Comparison of ENCODE assay signal across 1 cellular context in the genomic region with DNA sequence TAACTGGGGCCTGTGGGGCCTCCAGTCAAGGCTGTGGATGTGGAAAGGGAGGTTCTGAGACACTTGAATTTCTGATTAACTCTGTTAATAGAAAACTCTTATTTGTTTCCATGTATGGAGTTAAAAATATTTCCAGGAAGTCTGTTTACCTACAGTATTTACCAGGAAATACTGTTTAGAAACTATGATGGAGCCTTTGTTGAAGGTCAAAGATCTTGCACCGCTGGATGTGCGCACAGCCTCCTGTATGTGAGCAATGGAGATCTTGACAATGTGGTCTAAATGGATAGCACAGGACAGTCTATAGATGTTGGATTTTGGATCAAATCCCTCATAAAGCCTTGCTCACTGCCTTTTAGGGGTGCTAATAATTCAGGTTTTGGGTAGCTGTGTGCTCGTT.
TF ChIP-seq lines count a peak whose summit lies in the region.

No MANE protein-coding gene starts in this region.

TF ChIP-seq in HepG2, 621 proteins besides CTCF, POLR2A, EP300 and RAD21 (continued from another document and continues in another):
- TF ChIP-seq, protein P1, sequence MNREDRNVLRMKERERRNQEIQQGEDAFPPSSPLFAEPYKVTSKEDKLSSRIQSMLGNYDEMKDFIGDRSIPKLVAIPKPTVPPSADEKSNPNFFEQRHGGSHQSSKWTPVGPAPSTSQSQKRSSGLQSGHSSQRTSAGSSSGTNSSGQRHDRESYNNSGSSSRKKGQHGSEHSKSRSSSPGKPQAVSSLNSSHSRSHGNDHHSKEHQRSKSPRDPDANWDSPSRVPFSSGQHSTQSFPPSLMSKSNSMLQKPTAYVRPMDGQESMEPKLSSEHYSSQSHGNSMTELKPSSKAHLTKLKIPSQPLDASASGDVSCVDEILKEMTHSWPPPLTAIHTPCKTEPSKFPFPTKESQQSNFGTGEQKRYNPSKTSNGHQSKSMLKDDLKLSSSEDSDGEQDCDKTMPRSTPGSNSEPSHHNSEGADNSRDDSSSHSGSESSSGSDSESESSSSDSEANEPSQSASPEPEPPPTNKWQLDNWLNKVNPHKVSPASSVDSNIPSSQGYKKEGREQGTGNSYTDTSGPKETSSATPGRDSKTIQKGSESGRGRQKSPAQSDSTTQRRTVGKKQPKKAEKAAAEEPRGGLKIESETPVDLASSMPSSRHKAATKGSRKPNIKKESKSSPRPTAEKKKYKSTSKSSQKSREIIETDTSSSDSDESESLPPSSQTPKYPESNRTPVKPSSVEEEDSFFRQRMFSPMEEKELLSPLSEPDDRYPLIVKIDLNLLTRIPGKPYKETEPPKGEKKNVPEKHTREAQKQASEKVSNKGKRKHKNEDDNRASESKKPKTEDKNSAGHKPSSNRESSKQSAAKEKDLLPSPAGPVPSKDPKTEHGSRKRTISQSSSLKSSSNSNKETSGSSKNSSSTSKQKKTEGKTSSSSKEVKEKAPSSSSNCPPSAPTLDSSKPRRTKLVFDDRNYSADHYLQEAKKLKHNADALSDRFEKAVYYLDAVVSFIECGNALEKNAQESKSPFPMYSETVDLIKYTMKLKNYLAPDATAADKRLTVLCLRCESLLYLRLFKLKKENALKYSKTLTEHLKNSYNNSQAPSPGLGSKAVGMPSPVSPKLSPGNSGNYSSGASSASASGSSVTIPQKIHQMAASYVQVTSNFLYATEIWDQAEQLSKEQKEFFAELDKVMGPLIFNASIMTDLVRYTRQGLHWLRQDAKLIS (CRISPR knock-in tag; IDR thresholded peaks at IDR 0.05), result no peak
- TF ChIP-seq ZNF713 (CRISPR knock-in tag; IDR thresholded peaks at IDR 0.05) (no peak), FOSL1 (CRISPR knock-in tag; IDR thresholded peaks at IDR 0.05; ENCODE audit: borderline replicate concordance) (no peak), MIER2 (CRISPR knock-in tag; IDR thresholded peaks at IDR 0.05) (no peak), ZNF160 (CRISPR knock-in tag; IDR thresholded peaks at IDR 0.05) (no peak), SPEN (CRISPR knock-in tag; IDR thresholded peaks at IDR 0.05; ENCODE audit: low read depth) (no peak), RNF2 (conservative IDR thresholded peaks at IDR 0.05; ENCODE audit: low read depth) (no peak), ZC3H4 (CRISPR knock-in tag; IDR thresholded peaks at IDR 0.05; ENCODE audit: borderline replicate concordance) (no peak), ELF3 (CRISPR knock-in tag; IDR thresholded peaks at IDR 0.05) (peak; percentile 44), AGO1 (IDR thresholded peaks at IDR 0.05; ENCODE audit: low read depth, low read length, poor library complexity, severe bottlenecking) (no peak), ZMYM3 (CRISPR knock-in tag; IDR thresholded peaks at IDR 0.05) (no peak), ZNF451 (CRISPR knock-in tag; IDR thresholded peaks at IDR 0.05) (no peak), ZZZ3 (CRISPR knock-in tag; IDR thresholded peaks at IDR 0.05; ENCODE audit: borderline replicate concordance) (no peak), KDM3A (CRISPR knock-in tag; IDR thresholded peaks at IDR 0.05; ENCODE audit: low read depth) (no peak), REPIN1 (CRISPR knock-in tag; IDR thresholded peaks at IDR 0.05; ENCODE audit: borderline replicate concordance, low read depth) (no peak), ZFP41 (CRISPR knock-in tag; IDR thresholded peaks at IDR 0.05; ENCODE audit: borderline replicate concordance) (no peak), NR1H2 (CRISPR knock-in tag; IDR thresholded peaks at IDR 0.05; ENCODE audit: borderline replicate concordance, low read depth) (no peak), FOXP1 (IDR thresholded peaks at IDR 0.05) (no peak), FOXP1 (CRISPR knock-in tag; IDR thresholded peaks at IDR 0.05) (peak; percentile 65; the same call in 1 of the 2 replicates), ZNF44 (CRISPR knock-in tag; IDR thresholded peaks at IDR 0.05) (no peak), ZNF253 (CRISPR knock-in tag; IDR thresholded peaks at IDR 0.05; ENCODE audit: borderline replicate concordance) (no peak), FOXA1 (IDR thresholded peaks at IDR 0.05) (no peak), FOXA1 (CRISPR knock-in tag; IDR thresholded peaks at IDR 0.05) (no peak), SOX13 (IDR thresholded peaks at IDR 0.05) (no peak), SOX13 (CRISPR knock-in tag; conservative IDR thresholded peaks at IDR 0.05 in 1 of 2, IDR thresholded peaks at IDR 0.05 in 1 of 2) (peak in 1 of 2 experiments; percentile 31; a peak in 1 of 4 replicates), ZNF143 (CRISPR knock-in tag; IDR thresholded peaks at IDR 0.05) (no peak), PRPF4 (IDR thresholded peaks at IDR 0.05; ENCODE audit: low read depth, low read length, poor library complexity, severe bottlenecking) (no peak), TCF12 (IDR thresholded peaks at IDR 0.05) (no peak), TCF12 (CRISPR knock-in tag; IDR thresholded peaks at IDR 0.05) (no peak), IKZF4 (CRISPR knock-in tag; IDR thresholded peaks at IDR 0.05; ENCODE audit: borderline replicate concordance, low read depth, not compliant biosample characterization) (no peak)
- TF ChIP-seq, protein P2, sequence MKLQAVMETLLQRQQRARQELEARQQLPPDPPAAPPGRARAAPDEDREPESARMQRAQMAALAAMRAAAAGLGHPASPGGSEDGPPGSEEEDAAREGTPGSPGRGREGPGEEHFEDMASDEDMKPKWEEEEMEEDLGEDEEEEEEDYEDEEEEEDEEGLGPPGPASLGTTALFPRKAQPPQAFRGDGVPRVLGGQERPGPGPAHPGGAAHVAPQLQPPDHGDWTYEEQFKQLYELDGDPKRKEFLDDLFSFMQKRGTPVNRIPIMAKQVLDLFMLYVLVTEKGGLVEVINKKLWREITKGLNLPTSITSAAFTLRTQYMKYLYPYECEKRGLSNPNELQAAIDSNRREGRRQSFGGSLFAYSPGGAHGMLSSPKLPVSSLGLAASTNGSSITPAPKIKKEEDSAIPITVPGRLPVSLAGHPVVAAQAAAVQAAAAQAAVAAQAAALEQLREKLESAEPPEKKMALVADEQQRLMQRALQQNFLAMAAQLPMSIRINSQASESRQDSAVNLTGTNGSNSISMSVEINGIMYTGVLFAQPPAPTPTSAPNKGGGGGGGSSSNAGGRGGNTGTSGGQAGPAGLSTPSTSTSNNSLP (IDR thresholded peaks at IDR 0.05; ENCODE audit: low read depth, low read length), result 0 out of 2 replicates have a peak, but pooled peaks have one; percentile 18
- TF ChIP-seq, protein P3, sequence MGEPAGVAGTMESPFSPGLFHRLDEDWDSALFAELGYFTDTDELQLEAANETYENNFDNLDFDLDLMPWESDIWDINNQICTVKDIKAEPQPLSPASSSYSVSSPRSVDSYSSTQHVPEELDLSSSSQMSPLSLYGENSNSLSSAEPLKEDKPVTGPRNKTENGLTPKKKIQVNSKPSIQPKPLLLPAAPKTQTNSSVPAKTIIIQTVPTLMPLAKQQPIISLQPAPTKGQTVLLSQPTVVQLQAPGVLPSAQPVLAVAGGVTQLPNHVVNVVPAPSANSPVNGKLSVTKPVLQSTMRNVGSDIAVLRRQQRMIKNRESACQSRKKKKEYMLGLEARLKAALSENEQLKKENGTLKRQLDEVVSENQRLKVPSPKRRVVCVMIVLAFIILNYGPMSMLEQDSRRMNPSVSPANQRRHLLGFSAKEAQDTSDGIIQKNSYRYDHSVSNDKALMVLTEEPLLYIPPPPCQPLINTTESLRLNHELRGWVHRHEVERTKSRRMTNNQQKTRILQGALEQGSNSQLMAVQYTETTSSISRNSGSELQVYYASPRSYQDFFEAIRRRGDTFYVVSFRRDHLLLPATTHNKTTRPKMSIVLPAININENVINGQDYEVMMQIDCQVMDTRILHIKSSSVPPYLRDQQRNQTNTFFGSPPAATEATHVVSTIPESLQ (CRISPR knock-in tag; conservative IDR thresholded peaks at IDR 0.05), result no peak
- TF ChIP-seq, protein P4, sequence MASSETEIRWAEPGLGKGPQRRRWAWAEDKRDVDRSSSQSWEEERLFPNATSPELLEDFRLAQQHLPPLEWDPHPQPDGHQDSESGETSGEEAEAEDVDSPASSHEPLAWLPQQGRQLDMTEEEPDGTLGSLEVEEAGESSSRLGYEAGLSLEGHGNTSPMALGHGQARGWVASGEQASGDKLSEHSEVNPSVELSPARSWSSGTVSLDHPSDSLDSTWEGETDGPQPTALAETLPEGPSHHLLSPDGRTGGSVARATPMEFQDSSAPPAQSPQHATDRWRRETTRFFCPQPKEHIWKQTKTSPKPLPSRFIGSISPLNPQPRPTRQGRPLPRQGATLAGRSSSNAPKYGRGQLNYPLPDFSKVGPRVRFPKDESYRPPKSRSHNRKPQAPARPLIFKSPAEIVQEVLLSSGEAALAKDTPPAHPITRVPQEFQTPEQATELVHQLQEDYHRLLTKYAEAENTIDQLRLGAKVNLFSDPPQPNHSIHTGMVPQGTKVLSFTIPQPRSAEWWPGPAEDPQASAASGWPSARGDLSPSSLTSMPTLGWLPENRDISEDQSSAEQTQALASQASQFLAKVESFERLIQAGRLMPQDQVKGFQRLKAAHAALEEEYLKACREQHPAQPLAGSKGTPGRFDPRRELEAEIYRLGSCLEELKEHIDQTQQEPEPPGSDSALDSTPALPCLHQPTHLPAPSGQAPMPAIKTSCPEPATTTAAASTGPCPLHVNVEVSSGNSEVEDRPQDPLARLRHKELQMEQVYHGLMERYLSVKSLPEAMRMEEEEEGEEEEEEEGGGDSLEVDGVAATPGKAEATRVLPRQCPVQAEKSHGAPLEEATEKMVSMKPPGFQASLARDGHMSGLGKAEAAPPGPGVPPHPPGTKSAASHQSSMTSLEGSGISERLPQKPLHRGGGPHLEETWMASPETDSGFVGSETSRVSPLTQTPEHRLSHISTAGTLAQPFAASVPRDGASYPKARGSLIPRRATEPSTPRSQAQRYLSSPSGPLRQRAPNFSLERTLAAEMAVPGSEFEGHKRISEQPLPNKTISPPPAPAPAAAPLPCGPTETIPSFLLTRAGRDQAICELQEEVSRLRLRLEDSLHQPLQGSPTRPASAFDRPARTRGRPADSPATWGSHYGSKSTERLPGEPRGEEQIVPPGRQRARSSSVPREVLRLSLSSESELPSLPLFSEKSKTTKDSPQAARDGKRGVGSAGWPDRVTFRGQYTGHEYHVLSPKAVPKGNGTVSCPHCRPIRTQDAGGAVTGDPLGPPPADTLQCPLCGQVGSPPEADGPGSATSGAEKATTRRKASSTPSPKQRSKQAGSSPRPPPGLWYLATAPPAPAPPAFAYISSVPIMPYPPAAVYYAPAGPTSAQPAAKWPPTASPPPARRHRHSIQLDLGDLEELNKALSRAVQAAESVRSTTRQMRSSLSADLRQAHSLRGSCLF (CRISPR knock-in tag; IDR thresholded peaks at IDR 0.05; ENCODE audit: borderline replicate concordance), result no peak
- TF ChIP-seq, protein P5, sequence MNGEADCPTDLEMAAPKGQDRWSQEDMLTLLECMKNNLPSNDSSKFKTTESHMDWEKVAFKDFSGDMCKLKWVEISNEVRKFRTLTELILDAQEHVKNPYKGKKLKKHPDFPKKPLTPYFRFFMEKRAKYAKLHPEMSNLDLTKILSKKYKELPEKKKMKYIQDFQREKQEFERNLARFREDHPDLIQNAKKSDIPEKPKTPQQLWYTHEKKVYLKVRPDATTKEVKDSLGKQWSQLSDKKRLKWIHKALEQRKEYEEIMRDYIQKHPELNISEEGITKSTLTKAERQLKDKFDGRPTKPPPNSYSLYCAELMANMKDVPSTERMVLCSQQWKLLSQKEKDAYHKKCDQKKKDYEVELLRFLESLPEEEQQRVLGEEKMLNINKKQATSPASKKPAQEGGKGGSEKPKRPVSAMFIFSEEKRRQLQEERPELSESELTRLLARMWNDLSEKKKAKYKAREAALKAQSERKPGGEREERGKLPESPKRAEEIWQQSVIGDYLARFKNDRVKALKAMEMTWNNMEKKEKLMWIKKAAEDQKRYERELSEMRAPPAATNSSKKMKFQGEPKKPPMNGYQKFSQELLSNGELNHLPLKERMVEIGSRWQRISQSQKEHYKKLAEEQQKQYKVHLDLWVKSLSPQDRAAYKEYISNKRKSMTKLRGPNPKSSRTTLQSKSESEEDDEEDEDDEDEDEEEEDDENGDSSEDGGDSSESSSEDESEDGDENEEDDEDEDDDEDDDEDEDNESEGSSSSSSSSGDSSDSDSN (CRISPR knock-in tag; IDR thresholded peaks at IDR 0.05), result no peak
- TF ChIP-seq, protein P6, sequence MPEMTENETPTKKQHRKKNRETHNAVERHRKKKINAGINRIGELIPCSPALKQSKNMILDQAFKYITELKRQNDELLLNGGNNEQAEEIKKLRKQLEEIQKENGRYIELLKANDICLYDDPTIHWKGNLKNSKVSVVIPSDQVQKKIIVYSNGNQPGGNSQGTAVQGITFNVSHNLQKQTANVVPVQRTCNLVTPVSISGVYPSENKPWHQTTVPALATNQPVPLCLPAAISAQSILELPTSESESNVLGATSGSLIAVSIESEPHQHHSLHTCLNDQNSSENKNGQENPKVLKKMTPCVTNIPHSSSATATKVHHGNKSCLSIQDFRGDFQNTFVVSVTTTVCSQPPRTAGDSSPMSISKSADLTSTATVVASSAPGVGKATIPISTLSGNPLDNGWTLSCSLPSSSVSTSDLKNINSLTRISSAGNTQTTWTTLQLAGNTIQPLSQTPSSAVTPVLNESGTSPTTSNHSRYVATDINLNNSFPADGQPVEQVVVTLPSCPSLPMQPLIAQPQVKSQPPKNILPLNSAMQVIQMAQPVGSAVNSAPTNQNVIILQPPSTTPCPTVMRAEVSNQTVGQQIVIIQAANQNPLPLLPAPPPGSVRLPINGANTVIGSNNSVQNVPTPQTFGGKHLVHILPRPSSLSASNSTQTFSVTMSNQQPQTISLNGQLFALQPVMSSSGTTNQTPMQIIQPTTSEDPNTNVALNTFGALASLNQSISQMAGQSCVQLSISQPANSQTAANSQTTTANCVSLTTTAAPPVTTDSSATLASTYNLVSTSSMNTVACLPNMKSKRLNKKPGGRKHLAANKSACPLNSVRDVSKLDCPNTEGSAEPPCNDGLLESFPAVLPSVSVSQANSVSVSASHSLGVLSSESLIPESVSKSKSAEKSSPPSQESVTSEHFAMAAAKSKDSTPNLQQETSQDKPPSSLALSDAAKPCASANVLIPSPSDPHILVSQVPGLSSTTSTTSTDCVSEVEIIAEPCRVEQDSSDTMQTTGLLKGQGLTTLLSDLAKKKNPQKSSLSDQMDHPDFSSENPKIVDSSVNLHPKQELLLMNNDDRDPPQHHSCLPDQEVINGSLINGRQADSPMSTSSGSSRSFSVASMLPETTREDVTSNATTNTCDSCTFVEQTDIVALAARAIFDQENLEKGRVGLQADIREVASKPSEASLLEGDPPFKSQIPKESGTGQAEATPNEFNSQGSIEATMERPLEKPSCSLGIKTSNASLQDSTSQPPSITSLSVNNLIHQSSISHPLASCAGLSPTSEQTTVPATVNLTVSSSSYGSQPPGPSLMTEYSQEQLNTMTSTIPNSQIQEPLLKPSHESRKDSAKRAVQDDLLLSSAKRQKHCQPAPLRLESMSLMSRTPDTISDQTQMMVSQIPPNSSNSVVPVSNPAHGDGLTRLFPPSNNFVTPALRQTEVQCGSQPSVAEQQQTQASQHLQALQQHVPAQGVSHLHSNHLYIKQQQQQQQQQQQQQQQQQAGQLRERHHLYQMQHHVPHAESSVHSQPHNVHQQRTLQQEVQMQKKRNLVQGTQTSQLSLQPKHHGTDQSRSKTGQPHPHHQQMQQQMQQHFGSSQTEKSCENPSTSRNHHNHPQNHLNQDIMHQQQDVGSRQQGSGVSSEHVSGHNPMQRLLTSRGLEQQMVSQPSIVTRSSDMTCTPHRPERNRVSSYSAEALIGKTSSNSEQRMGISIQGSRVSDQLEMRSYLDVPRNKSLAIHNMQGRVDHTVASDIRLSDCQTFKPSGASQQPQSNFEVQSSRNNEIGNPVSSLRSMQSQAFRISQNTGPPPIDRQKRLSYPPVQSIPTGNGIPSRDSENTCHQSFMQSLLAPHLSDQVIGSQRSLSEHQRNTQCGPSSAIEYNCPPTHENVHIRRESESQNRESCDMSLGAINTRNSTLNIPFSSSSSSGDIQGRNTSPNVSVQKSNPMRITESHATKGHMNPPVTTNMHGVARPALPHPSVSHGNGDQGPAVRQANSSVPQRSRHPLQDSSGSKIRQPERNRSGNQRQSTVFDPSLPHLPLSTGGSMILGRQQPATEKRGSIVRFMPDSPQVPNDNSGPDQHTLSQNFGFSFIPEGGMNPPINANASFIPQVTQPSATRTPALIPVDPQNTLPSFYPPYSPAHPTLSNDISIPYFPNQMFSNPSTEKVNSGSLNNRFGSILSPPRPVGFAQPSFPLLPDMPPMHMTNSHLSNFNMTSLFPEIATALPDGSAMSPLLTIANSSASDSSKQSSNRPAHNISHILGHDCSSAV (CRISPR knock-in tag; IDR thresholded peaks at IDR 0.05; ENCODE audit: borderline replicate concordance), result no peak
